Comparison of ENCODE assay signal across 19 cellular contexts in genomic region chr7:116584721-116585120, GRCh38. TPM values are rescaled to one million over a fixed set of nuclear protein-coding genes. Genes with fewer than 3 reads are reported as not detected.
DNase-seq lines count a peak whose midpoint lies in the region; ATAC-seq and TF ChIP-seq lines count a peak whose summit lies in the region.
"Had no signal": no experiment of that assay in that cellular context is flagged by ENCODE, and none has a peak within 500 bp of the region (broad histone marks: within the 10 kb centered on the region; RNA-seq: fewer than 3 reads in every experiment).

No MANE protein-coding gene starts in this region.

- no peaks in the 10 kb centered on the region for H3K27me3 ChIP-seq in ACC112 (ENCODE audit: insufficient read depth, low read length)
- no peaks in the 10 kb centered on the region for H3K27me3 ChIP-seq in ascending aorta
- H3K27me3 ChIP-seq in osteoblast (ENCODE audit: insufficient read depth, low read length): no peaks in the 10 kb centered on the region
- H3K27me3 ChIP-seq in upper lobe of right lung: no peaks in the 10 kb centered on the region
- H3K27me3 ChIP-seq: BLaER1 had no signal

- intact Hi-C loops in ascending aorta (cut with DNase I): loop anchor here (5.0 kb wide), 2 partner anchors 142 to 227 kb away; no protein-coding TSS in a partner anchor
- intact Hi-C loops in upper lobe of right lung (cut with DNase I): no loop called here

- H3K9me3 ChIP-seq in ascending aorta: no peaks in the 10 kb centered on the region
- no peaks in the 10 kb centered on the region for H3K9me3 ChIP-seq in osteoblast (ENCODE audit: low read depth, low read length)
- no peaks in the 10 kb centered on the region for H3K9me3 ChIP-seq in upper lobe of right lung
- H3K9me3 ChIP-seq: BLaER1 had no signal

- no peak overlapping the region for H3K4me3 Mint-ChIP-seq in activated T-cell treated with anti-CD3 and anti-CD28 coated beads, Interleukin-2, amount 50 U/mL, for 24 hours
- H3K4me3 Mint-ChIP-seq: CD4-positive, alpha-beta memory T cell; IgD-negative memory B cell had no signal

- peaks cover 33% of the 10 kb centered on the region for H3K4me1 Mint-ChIP-seq in activated T-cell treated with anti-CD3 and anti-CD28 coated beads, Interleukin-2, amount 50 U/mL, for 24 hours (ENCODE audit: low read depth)

- no peaks in the 10 kb centered on the region for H3K36me3 Mint-ChIP-seq in activated T-cell treated with anti-CD3 and anti-CD28 coated beads, Interleukin-2, amount 50 U/mL, for 24 hours (ENCODE audit: low read depth)
- H3K36me3 Mint-ChIP-seq: CD4-positive, alpha-beta memory T cell; IgD-negative memory B cell had no signal

- H3K27ac Mint-ChIP-seq in activated T-cell treated with anti-CD3 and anti-CD28 coated beads, Interleukin-2, amount 50 U/mL, for 24 hours: no peak overlapping the region
- H3K27ac Mint-ChIP-seq: CD4-positive, alpha-beta memory T cell; IgD-negative memory B cell had no signal

- H3K79me2 ChIP-seq in ACC112 (ENCODE audit: control insufficient read depth, insufficient read depth, low read length, unreplicated experiment): no peaks in the 10 kb centered on the region
- no peaks in the 10 kb centered on the region for H3K79me2 ChIP-seq in osteoblast (ENCODE audit: insufficient read depth, low read length)

- TF ChIP-seq RAD21 in Ishikawa (IDR thresholded peaks at IDR 0.05; ENCODE audit: low read depth): no peak

- H3K4me3 ChIP-seq in ACC112 (ENCODE audit: low read depth, low read length) (no peak overlapping the region), ascending aorta (no peak overlapping the region), osteoblast (ENCODE audit: insufficient read depth, low read length) (no peak overlapping the region), upper lobe of right lung (no peak overlapping the region)
- H3K4me3 ChIP-seq: BLaER1, GM12878 had no signal

- no peaks in the 10 kb centered on the region for H3K9me3 Mint-ChIP-seq in activated T-cell treated with anti-CD3 and anti-CD28 coated beads, Interleukin-2, amount 50 U/mL, for 24 hours
- H3K9me3 Mint-ChIP-seq: CD4-positive, alpha-beta memory T cell; IgD-negative memory B cell had no signal

- no peak for ATAC-seq in HG03565 (IDR thresholded peaks at IDR 0.05; ENCODE audit: unreplicated experiment)
- no peak for ATAC-seq in upper lobe of right lung

- no peak overlapping the region for H2AFZ ChIP-seq in ACC112 (ENCODE audit: low read length, unreplicated experiment)
- no peak overlapping the region for H2AFZ ChIP-seq in osteoblast (ENCODE audit: low read length)

- no peak for DNase-seq in ascending aorta (ENCODE audit: low spot score in 2 of 2)
- DNase-seq in osteoblast (ENCODE audit: insufficient read length, low spot score, missing footprints): no peak
- no peak for DNase-seq in activated T-cell treated with anti-CD3 and anti-CD28 coated beads, Interleukin-2, amount 50 U/mL, for 24 hours
- no peak for DNase-seq in upper lobe of right lung
- no peak for DNase-seq in foreskin melanocyte
- DNase-seq: Calu3; CD4-positive, alpha-beta memory T cell; EL; NCI-H1105 treated with DMSO at 0.1 percent for 48 hours; NCI-H1694 treated with DMSO at 0.1 percent for 48 hours; NCI-H748 treated with DMSO at 0.1 percent for 48 hours; RPMI8226; SIG-M5 had no signal

- H3K4me1 ChIP-seq in ACC112 (ENCODE audit: control insufficient read depth, insufficient read depth, low read length, unreplicated experiment) (peaks cover 46% of the 10 kb centered on the region), ascending aorta (peaks cover 9 to 25% of the 10 kb centered on the region in 2 donors), osteoblast (ENCODE audit: insufficient read depth, low read length) (peaks cover 43% of the 10 kb centered on the region), upper lobe of right lung (peaks cover 11% of the 10 kb centered on the region)

- H3K27me3 Mint-ChIP-seq in activated T-cell treated with anti-CD3 and anti-CD28 coated beads, Interleukin-2, amount 50 U/mL, for 24 hours: no peaks in the 10 kb centered on the region
- H3K27me3 Mint-ChIP-seq: IgD-negative memory B cell had no signal

- no peaks in the 10 kb centered on the region for H4K20me1 ChIP-seq in osteoblast (ENCODE audit: insufficient read depth, low read length)
- H4K20me1 ChIP-seq: BLaER1 had no signal

- no peaks in the 10 kb centered on the region for H3K36me3 ChIP-seq in ACC112 (ENCODE audit: insufficient read depth, low read length)
- no peaks in the 10 kb centered on the region for H3K36me3 ChIP-seq in ascending aorta
- no peaks in the 10 kb centered on the region for H3K36me3 ChIP-seq in osteoblast (ENCODE audit: insufficient read depth, low read length)
- H3K36me3 ChIP-seq in upper lobe of right lung: no peaks in the 10 kb centered on the region
- H3K36me3 ChIP-seq: BLaER1 had no signal

- H3K27ac ChIP-seq in ACC112 (ENCODE audit: low read depth, low read length) (peak overlapping the region; percentile 95), ascending aorta (peak overlapping the region; percentile 69 to 80), osteoblast (ENCODE audit: low read depth, low read length) (peak overlapping the region; percentile 98), upper lobe of right lung (no peak overlapping the region)
- H3K27ac ChIP-seq: BLaER1 had no signal

- H3K4me2 ChIP-seq in osteoblast (ENCODE audit: insufficient read depth, low read length): no peak overlapping the region
- H3K4me2 ChIP-seq: BLaER1 had no signal

- TF ChIP-seq CTCF in ascending aorta (IDR thresholded peaks at IDR 0.05) (no peak), osteoblast (IDR thresholded peaks at IDR 0.05; ENCODE audit: extremely low read depth, low read depth, low read length) (no peak), upper lobe of right lung (IDR thresholded peaks at IDR 0.05) (no peak)

- no peak for TF ChIP-seq EP300 in Ishikawa (IDR thresholded peaks at IDR 0.05; ENCODE audit: borderline replicate concordance)

TF ChIP-seq in Ishikawa, 13 proteins besides CTCF, POLR2A, EP300 and RAD21:
- no peak for TF ChIP-seq USF1 (IDR thresholded peaks at IDR 0.05)
- peak; percentile 56; the same call in 1 of the 2 replicates for TF ChIP-seq REST (IDR thresholded peaks at IDR 0.05; ENCODE audit: low read depth)
- no peak for TF ChIP-seq NFIC (IDR thresholded peaks at IDR 0.05)
TF ChIP-seq in Ishikawa: peak in this region for 1.

RNA-seq across cellular contexts. Expression of gene CAV1, which starts 59.9 kb away (rescaled TPM):
- 156 TPM for total RNA-seq in ascending aorta
- 291 and 337 TPM in 2 replicates for total RNA-seq in osteoblast
- total RNA-seq in upper lobe of right lung: 695 TPM
- total RNA-seq: CD4-positive, alpha-beta memory T cell had no signal
